14 cellular contexts compared by ENCODE assay signal in the genomic region with DNA sequence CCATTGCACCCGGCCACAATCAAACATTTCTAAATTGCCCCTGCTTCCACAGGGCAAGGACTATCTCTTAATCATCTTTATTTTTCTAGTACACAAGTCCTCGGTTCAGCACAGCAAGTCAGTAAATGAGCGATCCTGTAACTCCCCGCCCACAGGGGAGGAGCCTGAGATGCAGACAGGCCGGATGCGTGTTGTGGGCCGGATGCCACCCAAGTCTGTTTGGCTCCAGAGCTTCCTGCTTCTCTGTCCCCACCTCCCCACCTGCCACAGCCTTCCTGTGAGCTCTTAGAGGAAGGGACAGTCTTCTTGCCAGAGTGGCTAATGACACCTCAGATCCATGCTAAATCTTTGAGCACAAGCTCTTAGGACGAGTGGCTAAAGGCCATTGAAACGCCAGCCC.
A peak's percentile ranks its signal among the peaks of the same experiment; 100 is the strongest.
DNase-seq lines count a peak whose midpoint lies in the region; ATAC-seq and FAIRE-seq lines count a peak whose summit lies in the region.
"Had no signal": no experiment of that assay in that cellular context is flagged by ENCODE, and none has a peak within 500 bp of the region (broad histone marks: within the 10 kb centered on the region; RNA-seq: fewer than 3 reads in every experiment).

No MANE protein-coding gene starts in this region.

- no peak overlapping the region for H3K4me3 ChIP-seq in naive thymus-derived CD4-positive, alpha-beta T cell (ENCODE audit: low read length)
- H3K4me3 ChIP-seq: colonic mucosa had no signal

- no peak overlapping the region for H3K4me3 Mint-ChIP-seq in activated CD8-positive, alpha-beta memory T cell treated with anti-CD3 and anti-CD28 coated beads, Interleukin-2, amount 10 ng/mL, durations not matched to agents 7 days and 5 days
- H3K4me3 Mint-ChIP-seq in naive thymus-derived CD4-positive, alpha-beta T cell: peak overlapping the region in 3 of 10 donors; percentile 30 to 54 (median 53)

- H3K4me1 ChIP-seq in naive thymus-derived CD4-positive, alpha-beta T cell (ENCODE audit: control insufficient read depth in 2 of 2, insufficient read depth in 2 of 2, low read length in 2 of 2): no peaks in the 10 kb centered on the region
- H3K4me1 ChIP-seq: colonic mucosa had no signal

- peaks cover 3% of the 10 kb centered on the region for H3K9me3 Mint-ChIP-seq in activated CD8-positive, alpha-beta memory T cell treated with anti-CD3 and anti-CD28 coated beads, Interleukin-2, amount 10 ng/mL, durations not matched to agents 7 days and 5 days (ENCODE audit: low read depth)
- peaks cover 0 to 15% (median 4%) of the 10 kb centered on the region in 11 donors for H3K9me3 Mint-ChIP-seq in naive thymus-derived CD4-positive, alpha-beta T cell

- no peaks in the 10 kb centered on the region for H3K27me3 Mint-ChIP-seq in activated CD8-positive, alpha-beta memory T cell treated with anti-CD3 and anti-CD28 coated beads, Interleukin-2, amount 10 ng/mL, durations not matched to agents 7 days and 5 days
- peaks cover 0 to 9% (median under 1%) of the 10 kb centered on the region in 5 donors for H3K27me3 Mint-ChIP-seq in naive thymus-derived CD4-positive, alpha-beta T cell

- no peaks in the 10 kb centered on the region for H3K36me3 Mint-ChIP-seq in activated CD8-positive, alpha-beta memory T cell treated with anti-CD3 and anti-CD28 coated beads, Interleukin-2, amount 10 ng/mL, durations not matched to agents 7 days and 5 days
- peaks cover 0 to 6% (median 3%) of the 10 kb centered on the region in 5 donors for H3K36me3 Mint-ChIP-seq in naive thymus-derived CD4-positive, alpha-beta T cell

- POLR2A ChIA-PET in naive thymus-derived CD4-positive, alpha-beta T cell (lab: Charles Lee): no interaction called here

- CTCF ChIA-PET in activated CD8-positive, alpha-beta memory T cell treated with anti-CD3 and anti-CD28 coated beads, Interleukin-2, amount 10 ng/mL, durations not matched to agents 7 days and 5 days (lab: Charles Lee): no interaction called here
- CTCF ChIA-PET in naive thymus-derived CD4-positive, alpha-beta T cell (lab: Charles Lee): no interaction called here

- H3K27ac Mint-ChIP-seq in activated CD8-positive, alpha-beta memory T cell treated with anti-CD3 and anti-CD28 coated beads, Interleukin-2, amount 10 ng/mL, durations not matched to agents 7 days and 5 days: no peak overlapping the region
- H3K27ac Mint-ChIP-seq in naive thymus-derived CD4-positive, alpha-beta T cell: peak overlapping the region in 5 of 9 donors; percentile 40 to 78 (median 53)

- no peaks in the 10 kb centered on the region for H3K36me3 ChIP-seq in naive thymus-derived CD4-positive, alpha-beta T cell (ENCODE audit: control insufficient read depth in 2 of 3, insufficient read depth in 3 of 3, low read length in 3 of 3)
- H3K36me3 ChIP-seq: colonic mucosa had no signal

- no peak overlapping the region for H3K27ac ChIP-seq in naive thymus-derived CD4-positive, alpha-beta T cell (ENCODE audit: low read depth, low read length)
- H3K27ac ChIP-seq: colonic mucosa had no signal

- peaks cover 6% of the 10 kb centered on the region for H3K4me1 Mint-ChIP-seq in activated CD8-positive, alpha-beta memory T cell treated with anti-CD3 and anti-CD28 coated beads, Interleukin-2, amount 10 ng/mL, durations not matched to agents 7 days and 5 days
- peaks cover 0 to 22% (median 16%) of the 10 kb centered on the region in 7 donors for H3K4me1 Mint-ChIP-seq in naive thymus-derived CD4-positive, alpha-beta T cell

- intact Hi-C loops in naive thymus-derived CD4-positive, alpha-beta T cell (cut with micrococcal nuclease): no loop called here

- no peaks in the 10 kb centered on the region for H3K27me3 ChIP-seq in naive thymus-derived CD4-positive, alpha-beta T cell (ENCODE audit: control insufficient read depth in 2 of 2, insufficient read depth in 2 of 2, low read length in 2 of 2)
- H3K27me3 ChIP-seq: colonic mucosa had no signal

- H3K9me3 ChIP-seq in naive thymus-derived CD4-positive, alpha-beta T cell (ENCODE audit: control insufficient read depth in 2 of 3, low read length in 3 of 3): no peaks in the 10 kb centered on the region
- H3K9me3 ChIP-seq: colonic mucosa had no signal

- peak; percentile 49 for ATAC-seq in activated CD8-positive, alpha-beta memory T cell treated with anti-CD3 and anti-CD28 coated beads, Interleukin-2, amount 10 ng/mL, durations not matched to agents 7 days and 5 days
- ATAC-seq in naive thymus-derived CD4-positive, alpha-beta T cell: no peak
- ATAC-seq in HG02938 (IDR thresholded peaks at IDR 0.05; ENCODE audit: unreplicated experiment): no peak
- ATAC-seq: esophagus mucosa, Panc1 had no signal

- peak; percentile 58 for DNase-seq in activated CD8-positive, alpha-beta memory T cell treated with anti-CD3 and anti-CD28 coated beads, Interleukin-2, amount 10 ng/mL, durations not matched to agents 7 days and 5 days
- DNase-seq in activated CD8-positive, alpha-beta memory T cell treated with anti-CD3 and anti-CD28 coated beads, Interleukin-2, amount 50 U/mL, for 48 hours: no peak
- DNase-seq in M059J (ENCODE audit: low read depth) (peak; percentile 42), frontal cortex (ENCODE audit: low spot score in 2 of 2) (no peak), HK-2 (ENCODE audit: unreplicated experiment) (no peak)
- peak; percentile 19 to 25 for DNase-seq in activated T-cell treated with anti-CD3 and anti-CD28 coated beads, Interleukin-2, amount 50 U/mL, for 48 hours
- peak in 3 of 9 donors; percentile 5 to 27 (median 26) for DNase-seq in naive thymus-derived CD4-positive, alpha-beta T cell
- DNase-seq: aorta, colonic mucosa, IMR-90, NCI-H510A treated with DMSO at 0.1 percent for 48 hours had no signal

- no peak for FAIRE-seq in frontal cortex (lab: Jason Lieb, UNC)

Comparison
In these comparisons a context has a peak if more than half of its experiments do, and no peak if none do; other contexts are left out.
1. DNase-seq: peak in activated CD8-positive, alpha-beta memory T cell treated with anti-CD3 and anti-CD28 coated beads, Interleukin-2, amount 10 ng/mL, durations not matched to agents 7 days and 5 days (single experiment), M059J (single experiment) and activated T-cell treated with anti-CD3 and anti-CD28 coated beads, Interleukin-2, amount 50 U/mL, for 48 hours (2 of 2); none in activated CD8-positive, alpha-beta memory T cell treated with anti-CD3 and anti-CD28 coated beads, Interleukin-2, amount 50 U/mL, for 48 hours (single experiment), frontal cortex (0 of 2) and HK-2 (single experiment).